24 cellular contexts compared by ENCODE assay signal in genomic region chr1:65334081-65334480, GRCh38. TPM values are rescaled to one million over a fixed set of nuclear protein-coding genes. Genes with fewer than 3 reads are reported as not detected.
DNase-seq lines count a peak whose midpoint lies in the region; FAIRE-seq and TF ChIP-seq lines count a peak whose summit lies in the region.
"Had no signal": no experiment of that assay in that cellular context is flagged by ENCODE, and none has a peak within 500 bp of the region (broad histone marks: within the 10 kb centered on the region; RNA-seq: fewer than 3 reads in every experiment).

No MANE protein-coding gene starts in this region.

- peaks cover 16% of the 10 kb centered on the region for H3K4me1 ChIP-seq in adipocyte (ENCODE audit: control insufficient read depth, insufficient read depth, low read length)
- H3K4me1 ChIP-seq in esophagus muscularis mucosa = no peaks in the 10 kb centered on the region
- H3K4me1 ChIP-seq: A549, BE2C had no signal

- intact Hi-C loops in esophagus muscularis mucosa (cut with DNase I) = no loop called here

- H3K9me3 ChIP-seq in adipocyte (ENCODE audit: control insufficient read depth, low read length) (peaks cover 4% of the 10 kb centered on the region), esophagus muscularis mucosa (no peaks in the 10 kb centered on the region)
- H3K9me3 ChIP-seq: A549; BE2C; BLaER1 treated with 17β-estradiol and CSF1 and Interleukin-3, amounts not matched to agents 10 nM and 100 nM had no signal

- no peak for TF ChIP-seq EP300 in esophagus muscularis mucosa (IDR thresholded peaks at IDR 0.05)

- TF ChIP-seq POLR2A in esophagus muscularis mucosa (IDR thresholded peaks at IDR 0.05; ENCODE audit: low read depth) = no peak

- H3K9ac ChIP-seq in adipocyte (ENCODE audit: low read length) = no peak overlapping the region
- H3K9ac ChIP-seq: BLaER1 treated with 17β-estradiol and CSF1 and Interleukin-3, amounts not matched to agents 10 nM and 100 nM; GM23248 had no signal

- H3K36me3 ChIP-seq in adipocyte (ENCODE audit: control insufficient read depth, insufficient read depth, low read length, severe bottlenecking) = no peaks in the 10 kb centered on the region
- H3K36me3 ChIP-seq in esophagus muscularis mucosa = no peaks in the 10 kb centered on the region
- H3K36me3 ChIP-seq: BE2C; BLaER1 treated with 17β-estradiol and CSF1 and Interleukin-3, amounts not matched to agents 10 nM and 100 nM had no signal

- FAIRE-seq in D721Med (lab: Jason Lieb, UNC) = no peak
- FAIRE-seq: A549, GM12878, GM19239, H1 had no signal

- peak overlapping the region; percentile 52 for H3K27ac ChIP-seq in caudate nucleus (ENCODE audit: low read depth, low read length)
- no peak overlapping the region for H3K27ac ChIP-seq in esophagus muscularis mucosa (replicated peaks in 1 of 4)
- peak overlapping the region; percentile 25 for H3K27ac ChIP-seq in temporal lobe (ENCODE audit: low read depth, low read length)
- H3K27ac ChIP-seq: A549; BLaER1 treated with 17β-estradiol and CSF1 and Interleukin-3, amounts not matched to agents 10 nM and 100 nM; GM23248 had no signal

- TF ChIP-seq CTCF in esophagus muscularis mucosa (IDR thresholded peaks at IDR 0.05) (no peak), D721Med (IDR thresholded peaks at IDR 0.05; ENCODE audit: insufficient read depth, missing control alignments) (no peak)

- no peak overlapping the region for H3K4me3 ChIP-seq in adipocyte (ENCODE audit: low read length)
- H3K4me3 ChIP-seq in esophagus muscularis mucosa = no peak overlapping the region
- H3K4me3 ChIP-seq: A549; BLaER1 treated with 17β-estradiol and CSF1 and Interleukin-3, amounts not matched to agents 10 nM and 100 nM; GM12878; GM23248 had no signal

- DNase-seq in adipocyte (ENCODE audit: low read depth) = peak; percentile 31
- DNase-seq in caudate nucleus (lab: John Stamatoyannopoulos, UW) = peak in 1 of 61 donors; percentile 27
- peak; percentile 7 for DNase-seq in esophagus muscularis mucosa (ENCODE audit: extremely low spot score)
- DNase-seq in DMS79 treated with DMSO at 0.1 percent for 48 hours (lab: John Stamatoyannopoulos, UW) = no peak
- no peak for DNase-seq in D721Med (ENCODE audit: insufficient read length, low spot score)
- DNase-seq in activated gamma-delta T cell (lab: John Stamatoyannopoulos, UW) = no peak
- DNase-seq: 8988T; ACHN; AML-193; BE2C; CD4-positive, alpha-beta T cell; CD8-positive, alpha-beta memory T cell; DMS53; DND-41; GDM1; GM23248; H7; HCEC 1CT had no signal

- WGBS in esophagus muscularis mucosa = 80% methylated on average over 2 of the region's 2 CpGs

- no peaks in the 10 kb centered on the region for H3K27me3 ChIP-seq in adipocyte (replicated peaks; ENCODE audit: control insufficient read depth, insufficient read depth, low read length)
- H3K27me3 ChIP-seq in esophagus muscularis mucosa = no peaks in the 10 kb centered on the region
- H3K27me3 ChIP-seq: BE2C; BLaER1 treated with 17β-estradiol and CSF1 and Interleukin-3, amounts not matched to agents 10 nM and 100 nM had no signal

RNA-seq across cellular contexts. Expression of gene DNAJC6, which starts 24.7 kb away (rescaled TPM):
- 1 to 10 TPM; 3.7 to 8.3 (median 4.4) TPM for total RNA-seq in esophagus muscularis mucosa
- 123 TPM for total RNA-seq in temporal lobe

Comparison
In these comparisons a context has a peak if more than half of its experiments do, and no peak if none do; other contexts are left out.
1. DNase-seq: peak in adipocyte (single experiment) and esophagus muscularis mucosa (single experiment); none in DMS79 treated with DMSO at 0.1 percent for 48 hours (single experiment), D721Med (single experiment) and activated gamma-delta T cell (single experiment).
2. H3K27ac ChIP-seq: peak in caudate nucleus (single experiment) and temporal lobe (single experiment); none in esophagus muscularis mucosa (0 of 4).
3. RNA of gene DNAJC6, which starts 24.7 kb away (total RNA-seq): 123 TPM in temporal lobe (single experiment); 3.7 to 8.3 TPM in esophagus muscularis mucosa; every median in the first group is over 10 times any median in the second.